ENCODE assay signal across 26 cellular contexts in the genomic region with DNA sequence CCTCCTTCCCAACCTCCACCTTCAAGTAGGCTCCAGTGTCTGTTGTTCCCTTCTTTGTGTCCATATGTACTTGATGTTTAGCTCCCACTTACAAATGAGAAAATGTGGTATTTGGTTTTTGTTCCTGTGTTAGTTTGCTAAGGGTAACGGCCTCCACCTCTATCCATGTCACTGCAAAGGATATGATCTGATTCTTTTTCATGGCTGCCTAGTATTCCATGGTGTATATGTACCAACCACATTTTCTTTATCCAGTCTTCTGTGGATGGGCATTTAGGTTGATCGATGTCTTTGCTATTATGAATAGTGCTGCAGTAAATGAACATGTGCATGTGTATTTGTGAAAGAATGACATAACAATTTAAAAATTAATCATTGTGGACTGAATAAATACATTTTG. TPM values are rescaled to one million over a fixed set of nuclear protein-coding genes. Genes with fewer than 3 reads are reported as not detected.
"Had no signal": no experiment of that assay in that cellular context is flagged by ENCODE, and none has a peak within 500 bp of the region (broad histone marks: within the 10 kb centered on the region; RNA-seq: fewer than 3 reads in every experiment).

No MANE protein-coding gene starts in this region.

- H3K9me3 ChIP-seq: mucosa of descending colon, pancreas, prostate gland, sigmoid colon, tibial nerve, vagina had no signal

- H3K27ac ChIP-seq: left lung, pancreas, prostate gland, sigmoid colon, spleen, tibial nerve, vagina had no signal

- H3K4me3 Mint-ChIP-seq: immature natural killer cell; naive thymus-derived CD4-positive, alpha-beta T cell; natural killer cell treated with Interleukin-12 subunit alpha and Interleukin-12 subunit beta and Interleukin-15 and Interleukin-18, amount 100 ng/mL, for 72 hours; stimulated activated effector memory CD8-positive, alpha-beta T cell treated with anti-CD3 and anti-CD28 coated beads, Interleukin-12 subunit alpha, Interleukin-12 subunit beta, amount 100 ng/mL, for 72 hours; stimulated activated naive CD8-positive, alpha-beta T cell treated with anti-CD3 and anti-CD28 coated beads, Interleukin-15, Interleukin-2, amounts not matched to agents 100 ng/mL and 50 ng/mL, for 24 hours; type B pancreatic cell had no signal

- DNase-seq: hypothalamus; immature natural killer cell; kidney; left colon; left lung; midbrain; mucosa of descending colon; naive thymus-derived CD4-positive, alpha-beta T cell; pancreas; posterior cingulate gyrus; retina; right cardiac atrium; sigmoid colon; small intestine; spleen; stimulated activated CD4-positive, alpha-beta T cell treated with anti-CD3 and anti-CD28 coated beads, Interleukin-4, amount 100 ng/mL, for 24 hours; stimulated activated naive CD4-positive, alpha-beta T cell; substantia nigra had no signal

- H3K27me3 Mint-ChIP-seq: stimulated activated naive CD8-positive, alpha-beta T cell treated with anti-CD3 and anti-CD28 coated beads, Interleukin-15, Interleukin-2, amounts not matched to agents 100 ng/mL and 50 ng/mL, for 24 hours; type B pancreatic cell had no signal

- H3K27me3 ChIP-seq: left lung, pancreas, sigmoid colon, spleen, tibial nerve, vagina had no signal

- H3K36me3 ChIP-seq: left lung, pancreas, prostate gland, sigmoid colon, spleen, tibial nerve, vagina had no signal

- H3K27ac Mint-ChIP-seq: immature natural killer cell; naive thymus-derived CD4-positive, alpha-beta T cell; natural killer cell treated with Interleukin-12 subunit alpha and Interleukin-12 subunit beta and Interleukin-15 and Interleukin-18, amount 100 ng/mL, for 72 hours; stimulated activated effector memory CD8-positive, alpha-beta T cell treated with anti-CD3 and anti-CD28 coated beads, Interleukin-12 subunit alpha, Interleukin-12 subunit beta, amount 100 ng/mL, for 72 hours; stimulated activated naive CD8-positive, alpha-beta T cell treated with anti-CD3 and anti-CD28 coated beads, Interleukin-15, Interleukin-2, amounts not matched to agents 100 ng/mL and 50 ng/mL, for 24 hours; type B pancreatic cell had no signal

- H3K4me3 ChIP-seq: left lung, lung, mucosa of descending colon, pancreas, prostate gland, sigmoid colon, spleen, tibial nerve, vagina had no signal

- ATAC-seq: left colon; left lung; mucosa of descending colon; naive thymus-derived CD4-positive, alpha-beta T cell; natural killer cell treated with Interleukin-12 subunit alpha and Interleukin-12 subunit beta and Interleukin-15 and Interleukin-18, amount 100 ng/mL, for 72 hours; pancreas; right cardiac atrium; stimulated activated effector memory CD8-positive, alpha-beta T cell treated with anti-CD3 and anti-CD28 coated beads, Interleukin-12 subunit alpha, Interleukin-12 subunit beta, amount 100 ng/mL, for 72 hours had no signal

- H3K4me1 Mint-ChIP-seq: immature natural killer cell; naive thymus-derived CD4-positive, alpha-beta T cell; stimulated activated effector memory CD8-positive, alpha-beta T cell treated with anti-CD3 and anti-CD28 coated beads, Interleukin-12 subunit alpha, Interleukin-12 subunit beta, amount 100 ng/mL, for 72 hours had no signal

- H3K9me3 Mint-ChIP-seq: stimulated activated effector memory CD8-positive, alpha-beta T cell treated with anti-CD3 and anti-CD28 coated beads, Interleukin-12 subunit alpha, Interleukin-12 subunit beta, amount 100 ng/mL, for 72 hours had no signal

- H3K36me3 Mint-ChIP-seq: immature natural killer cell; naive thymus-derived CD4-positive, alpha-beta T cell; natural killer cell treated with Interleukin-12 subunit alpha and Interleukin-12 subunit beta and Interleukin-15 and Interleukin-18, amount 100 ng/mL, for 72 hours; stimulated activated effector memory CD8-positive, alpha-beta T cell treated with anti-CD3 and anti-CD28 coated beads, Interleukin-12 subunit alpha, Interleukin-12 subunit beta, amount 100 ng/mL, for 72 hours; type B pancreatic cell had no signal

- H3K4me1 ChIP-seq: pancreas, prostate gland, sigmoid colon had no signal

RNA-seq across cellular contexts. Expression of a gene that starts 19.5 kb away (rescaled TPM):
- polyA plus RNA-seq: naive thymus-derived CD4-positive, alpha-beta T cell had no signal
